1 cellular context compared by ENCODE assay signal in genomic region chr10:71575934-71576801, GRCh38.
TF ChIP-seq lines count a peak whose summit lies in the region.

No MANE protein-coding gene starts in this region.

TF ChIP-seq in WTC11, 78 proteins besides CTCF, POLR2A, EP300 and RAD21 (continued from another document):
- no peak for TF ChIP-seq STAT6 (CRISPR knock-in tag; conservative IDR thresholded peaks at IDR 0.05; ENCODE audit: low read depth)
- no peak for TF ChIP-seq ZNF232 (CRISPR knock-in tag; IDR thresholded peaks at IDR 0.05)
- TF ChIP-seq ZNF317 (CRISPR knock-in tag; IDR thresholded peaks at IDR 0.05; ENCODE audit: borderline replicate concordance, low read depth), result no peak
- no peak for TF ChIP-seq GRHL2 (CRISPR knock-in tag; IDR thresholded peaks at IDR 0.05; ENCODE audit: insufficient replicate concordance, severe bottlenecking)
- no peak for TF ChIP-seq ZNF416 (CRISPR knock-in tag; IDR thresholded peaks at IDR 0.05)
